22 cellular contexts compared by ENCODE assay signal in genomic region chr17:19011581-19011980, GRCh38. TPM values are rescaled to one million over a fixed set of nuclear protein-coding genes. Genes with fewer than 3 reads are reported as not detected.
A peak's percentile ranks its signal among the peaks of the same experiment; 100 is the strongest.
DNase-seq lines count a peak whose midpoint lies in the region; ATAC-seq and TF ChIP-seq lines count a peak whose summit lies in the region.
"Had no signal": no experiment of that assay in that cellular context is flagged by ENCODE, and none has a peak within 500 bp of the region (broad histone marks: within the 10 kb centered on the region; RNA-seq: fewer than 3 reads in every experiment).

No MANE protein-coding gene starts in this region.

- no peaks in the 10 kb centered on the region for H3F3A ChIP-seq in neural progenitor cell (ENCODE audit: low read depth)

- intact Hi-C loops in left cardiac atrium (cut with DNase I) (no loop called here), left ventricle myocardium superior (cut with micrococcal nuclease) (no loop called here)

- H3K27me3 ChIP-seq in esophagus (ENCODE audit: control insufficient read depth in 1 of 2, insufficient read depth in 2 of 2, low read length in 2 of 2) (no peaks in the 10 kb centered on the region), neural progenitor cell (no peaks in the 10 kb centered on the region)
- H3K27me3 ChIP-seq: MG63 had no signal

- H3K4me1 ChIP-seq in esophagus (ENCODE audit: control insufficient read depth in 2 of 2, insufficient read depth in 2 of 2, low read length in 1 of 2) (peaks cover 0 to 28% of the 10 kb centered on the region in 2 donors), neural progenitor cell (no peaks in the 10 kb centered on the region)

- 74 to 77% methylated on average over 6 of the region's 6 CpGs for WGBS in esophagus, 2 donors

- TF ChIP-seq CTCF in neural progenitor cell (IDR thresholded peaks at IDR 0.05) (no peak), type B pancreatic cell (conservative IDR thresholded peaks at IDR 0.05) (no peak)

- H3K27ac ChIP-seq in esophagus (ENCODE audit: low read depth in 2 of 2, low read length in 1 of 2) (peak overlapping the region; percentile 43 to 84), neural progenitor cell (no peak overlapping the region)
- H3K27ac ChIP-seq: BLaER1 had no signal

- H4K20me1 ChIP-seq in neural progenitor cell (ENCODE audit: low read depth), result no peaks in the 10 kb centered on the region
- H4K20me1 ChIP-seq: BLaER1 had no signal

- no peaks in the 10 kb centered on the region for H3K36me3 ChIP-seq in esophagus (ENCODE audit: control insufficient read depth in 2 of 2, insufficient read depth in 2 of 2, low read length in 1 of 2)
- H3K36me3 ChIP-seq in neural progenitor cell, result no peaks in the 10 kb centered on the region
- H3K36me3 ChIP-seq: BLaER1, MG63 had no signal

- no peaks in the 10 kb centered on the region for H3K9me3 ChIP-seq in esophagus (ENCODE audit: control insufficient read depth in 2 of 2, insufficient read depth in 1 of 2, low read depth in 1 of 2, low read length in 1 of 2)
- H3K9me3 ChIP-seq in neural progenitor cell (ENCODE audit: low read depth), result no peaks in the 10 kb centered on the region

- DNase-seq in left cardiac atrium (peak; percentile 16), left ventricle myocardium superior (no peak), neural progenitor cell (ENCODE audit: low spot score) (no peak), type B pancreatic cell (ENCODE audit: extremely low spot score, unreplicated experiment) (no peak), CD1c-positive myeloid dendritic cell (ENCODE audit: extremely low spot score) (no peak), NCI-H146 treated with DMSO at 0.1 percent for 48 hours (lab: John Stamatoyannopoulos, UW; ENCODE audit: unreplicated experiment) (no peak), DMS 273 (lab: John Stamatoyannopoulos, UW; ENCODE audit: unreplicated experiment) (no peak)
- DNase-seq: DMS 273 treated with DMSO at 0.1 percent for 48 hours, GF-D8, HFFc6, Karpas-422, MG63, NCI-H1092, NCI-H1694 treated with DMSO at 0.1 percent for 48 hours, NCI-H2107, NCI-H2227 treated with DMSO at 0.1 percent for 48 hours, NCI-H524 had no signal

- no peaks in the 10 kb centered on the region for H3K36me3 Mint-ChIP-seq in neural progenitor cell
- no peaks in the 10 kb centered on the region for H3K36me3 Mint-ChIP-seq in type B pancreatic cell

- H3K4me3 Mint-ChIP-seq in neural progenitor cell (no peak overlapping the region), type B pancreatic cell (no peak overlapping the region)
- H3K4me3 Mint-ChIP-seq: HFFc6 had no signal

- no peak overlapping the region for H3K4me2 ChIP-seq in neural progenitor cell

- peaks cover 4% of the 10 kb centered on the region for H3K9me3 Mint-ChIP-seq in neural progenitor cell
- no peaks in the 10 kb centered on the region for H3K9me3 Mint-ChIP-seq in type B pancreatic cell
- H3K9me3 Mint-ChIP-seq: HFFc6 had no signal

- H3K4me1 Mint-ChIP-seq in neural progenitor cell (peaks cover 16% of the 10 kb centered on the region), type B pancreatic cell (ENCODE audit: unreplicated experiment) (peaks cover 7% of the 10 kb centered on the region)

- H3K4me3 ChIP-seq in esophagus (ENCODE audit: low read depth in 1 of 2, low read length in 2 of 2) (no peak overlapping the region), neural progenitor cell (no peak overlapping the region)
- H3K4me3 ChIP-seq: BLaER1, MG63 had no signal

- ATAC-seq in left cardiac atrium (no peak), left ventricle myocardium superior (no peak)

- H3K27ac Mint-ChIP-seq in neural progenitor cell (peak overlapping the region; percentile 70), type B pancreatic cell (peak overlapping the region; percentile 75)

- H3K27me3 Mint-ChIP-seq in neural progenitor cell (ENCODE audit: insufficient read depth, low read depth) (no peaks in the 10 kb centered on the region), type B pancreatic cell (no peaks in the 10 kb centered on the region)

- no peaks in the 10 kb centered on the region for H3K79me2 ChIP-seq in neural progenitor cell (ENCODE audit: low read depth)

- H2AFZ ChIP-seq in neural progenitor cell (replicated peaks), result no peak overlapping the region

- no peak overlapping the region for H3K9ac ChIP-seq in neural progenitor cell
- H3K9ac ChIP-seq: BLaER1 had no signal

RNA-seq across cellular contexts. Expression of gene FAM83G, which starts 7.0 kb away (rescaled TPM):
- total RNA-seq in left cardiac atrium (10 to 100 TPM; 23.3 to 24.8 TPM), left ventricle myocardium superior (2.3 TPM), neural progenitor cell (ENCODE audit: low replicate concordance) (9.9 and 24.3 TPM in 2 replicates), type B pancreatic cell (ENCODE audit: low replicate concordance) (8.3 and 18.5 TPM in 2 replicates)
- polyA plus RNA-seq in esophagus, result 10 to 100 TPM; 33.2 to 37.1 TPM

RNA-seq across cellular contexts. Expression of gene GRAP, which starts 35.2 kb away (rescaled TPM):
- 1 to 10 TPM; 1.6 to 3.2 TPM for total RNA-seq in left cardiac atrium
- total RNA-seq in left ventricle myocardium superior, result 2.2 TPM
- polyA plus RNA-seq in esophagus, result 1 to 10 TPM; 1.2 to 1.3 TPM
- 0.46 TPM in 1 of 2 replicates, not detected in the other for total RNA-seq in neural progenitor cell (ENCODE audit: low replicate concordance)
- 0.22 TPM in 1 of 2 replicates, not detected in the other for total RNA-seq in type B pancreatic cell (ENCODE audit: low replicate concordance)
- total RNA-seq: A172, Daoy had no signal

RNA-seq across cellular contexts. Expression of gene SLC5A10, which starts 59.6 kb away (rescaled TPM):
- total RNA-seq in left cardiac atrium, result under 1 TPM; 0.26 to 0.27 TPM
- total RNA-seq in left ventricle myocardium superior, result not detected
- polyA plus RNA-seq in esophagus, result under 1 TPM; 0.36 to 0.49 TPM
- total RNA-seq in neural progenitor cell (ENCODE audit: low replicate concordance), result not detected in 2 replicates
- 0.19 TPM in 1 of 2 replicates, not detected in the other for total RNA-seq in type B pancreatic cell (ENCODE audit: low replicate concordance)
- total RNA-seq: A172, H4, HFFc6 had no signal
